In genomic region chr12:92571169-92571568, GRCh38 we compare ENCODE assay signal across 19 cellular contexts.
"Had no signal": no experiment of that assay in that cellular context is flagged by ENCODE, and none has a peak within 500 bp of the region (broad histone marks: within the 10 kb centered on the region; RNA-seq: fewer than 3 reads in every experiment).

No MANE protein-coding gene starts in this region.

- H3K27ac Mint-ChIP-seq: activated CD4-positive, alpha-beta memory T cell treated with anti-CD3 and anti-CD28 coated beads for 36 hours; activated T-helper 1 cell treated with anti-CD3 and anti-CD28 coated beads, Interleukin-12 subunit alpha, Interleukin-12 subunit beta, Interleukin-2, Interleukin-4 antibody, amounts not matched to agents 30 ng/mL and 10 ng/mL and 1 ng/mL, durations not matched to agents 14 hours and 24 hours and 36 hours; stimulated activated naive CD8-positive, alpha-beta T cell treated with anti-CD3 and anti-CD28 coated beads, Interleukin-15, Interleukin-2, amounts not matched to agents 100 ng/mL and 50 ng/mL, for 24 hours; T-helper 2 cell treated with Interferon-gamma antibody and Interleukin-4, amounts not matched to agents 5 μg/mL and 100 μg/mL, for 36 hours had no signal

- H3K27ac ChIP-seq: adrenal gland, esophagus squamous epithelium, lower lobe of right lung, sigmoid colon, suprapubic skin, transverse colon had no signal

- DNase-seq: activated CD4-positive, alpha-beta memory T cell treated with anti-CD3 and anti-CD28 coated beads for 36 hours; activated T-cell treated with anti-CD3 and anti-CD28 coated beads for 4 hours; adrenal gland; effector memory CD8-positive, alpha-beta T cell; esophagus squamous epithelium; hypothalamus; islet precursor cell; left colon; lower lobe of right lung; sigmoid colon; spleen; stimulated activated CD8-positive, alpha-beta memory T cell treated with anti-CD3 and anti-CD28 coated beads, Interleukin-4, amount 100 ng/mL, for 48 hours; transverse colon; uterus had no signal

- H3K36me3 Mint-ChIP-seq: natural killer cell treated with Interleukin-12 subunit alpha and Interleukin-12 subunit beta and Interleukin-15 and Interleukin-18, amount 100 ng/mL, for 72 hours had no signal

- H3K27me3 ChIP-seq: adrenal gland, esophagus squamous epithelium, sigmoid colon, spleen, suprapubic skin, transverse colon, uterus had no signal

- ATAC-seq: natural killer cell treated with Interleukin-12 subunit alpha and Interleukin-12 subunit beta and Interleukin-15 and Interleukin-18, amount 100 ng/mL, for 72 hours had no signal

- H3K4me3 Mint-ChIP-seq: activated CD4-positive, alpha-beta memory T cell treated with anti-CD3 and anti-CD28 coated beads for 36 hours; activated T-helper 1 cell treated with anti-CD3 and anti-CD28 coated beads, Interleukin-12 subunit alpha, Interleukin-12 subunit beta, Interleukin-2, Interleukin-4 antibody, amounts not matched to agents 30 ng/mL and 10 ng/mL and 1 ng/mL, durations not matched to agents 14 hours and 24 hours and 36 hours; effector memory CD8-positive, alpha-beta T cell; natural killer cell treated with Interleukin-12 subunit alpha and Interleukin-12 subunit beta and Interleukin-15 and Interleukin-18, amount 100 ng/mL, for 72 hours; stimulated activated naive CD8-positive, alpha-beta T cell treated with anti-CD3 and anti-CD28 coated beads, Interleukin-15, Interleukin-2, amounts not matched to agents 100 ng/mL and 50 ng/mL, for 24 hours; T-helper 2 cell treated with Interferon-gamma antibody and Interleukin-4, amounts not matched to agents 5 μg/mL and 100 μg/mL, for 36 hours had no signal

- H3K27me3 Mint-ChIP-seq: activated CD4-positive, alpha-beta memory T cell treated with anti-CD3 and anti-CD28 coated beads for 36 hours; effector memory CD8-positive, alpha-beta T cell; natural killer cell treated with Interleukin-12 subunit alpha and Interleukin-12 subunit beta and Interleukin-15 and Interleukin-18, amount 100 ng/mL, for 72 hours; stimulated activated naive CD8-positive, alpha-beta T cell treated with anti-CD3 and anti-CD28 coated beads, Interleukin-15, Interleukin-2, amounts not matched to agents 100 ng/mL and 50 ng/mL, for 24 hours had no signal

- H3K9me3 Mint-ChIP-seq: effector memory CD8-positive, alpha-beta T cell; natural killer cell treated with Interleukin-12 subunit alpha and Interleukin-12 subunit beta and Interleukin-15 and Interleukin-18, amount 100 ng/mL, for 72 hours; T-helper 2 cell treated with Interferon-gamma antibody and Interleukin-4, amounts not matched to agents 5 μg/mL and 100 μg/mL, for 36 hours had no signal

- H3K4me1 ChIP-seq: uterus had no signal

- H3K36me3 ChIP-seq: adrenal gland, esophagus squamous epithelium, lower lobe of right lung, sigmoid colon, spleen, suprapubic skin, transverse colon, uterus had no signal

- H3K4me3 ChIP-seq: adrenal gland, esophagus squamous epithelium, lower lobe of right lung, sigmoid colon, suprapubic skin, transverse colon, uterus had no signal

- H3K9me3 ChIP-seq: adrenal gland, esophagus squamous epithelium, lower lobe of right lung, sigmoid colon, suprapubic skin, transverse colon, uterus had no signal
